In genomic region chr7:135785065-135785464, GRCh38 we compare ENCODE assay signal across 10 cellular contexts. TPM values are rescaled to one million over a fixed set of nuclear protein-coding genes. Genes with fewer than 3 reads are reported as not detected.
"Had no signal": no experiment of that assay in that cellular context is flagged by ENCODE, and none has a peak within 500 bp of the region (broad histone marks: within the 10 kb centered on the region; RNA-seq: fewer than 3 reads in every experiment).

No MANE protein-coding gene starts in this region.

- H3K4me1 Mint-ChIP-seq: IgD-negative memory B cell had no signal

- DNase-seq: IMR-90, KBM-7, KG1 had no signal

- H3K4me3 Mint-ChIP-seq: IgD-negative memory B cell had no signal

- H3K27ac ChIP-seq: HL-60, KMS-11 had no signal

- ATAC-seq: HepG2 had no signal

- FAIRE-seq: HepG2, HTR-8/SVneo had no signal

- H3K4me2 ChIP-seq: KMS-11 had no signal

- H3K36me3 Mint-ChIP-seq: IgD-negative memory B cell had no signal

- H3K27ac Mint-ChIP-seq: IgD-negative memory B cell had no signal

- H3K9ac ChIP-seq: KMS-11 had no signal

RNA-seq across cellular contexts. Expression of gene FAM180A, which starts 36.5 kb away (rescaled TPM):
- total RNA-seq: HepG2, HT-29, HT1080 had no signal
- polyA plus RNA-seq: HepG2, IgD-negative memory B cell had no signal

RNA-seq across cellular contexts. Expression of gene SLC13A4, which starts 57.1 kb away (rescaled TPM):
- total RNA-seq: HepG2, HT-29, HT1080, IMR-90 had no signal
